21 cellular contexts compared by ENCODE assay signal in the genomic region with DNA sequence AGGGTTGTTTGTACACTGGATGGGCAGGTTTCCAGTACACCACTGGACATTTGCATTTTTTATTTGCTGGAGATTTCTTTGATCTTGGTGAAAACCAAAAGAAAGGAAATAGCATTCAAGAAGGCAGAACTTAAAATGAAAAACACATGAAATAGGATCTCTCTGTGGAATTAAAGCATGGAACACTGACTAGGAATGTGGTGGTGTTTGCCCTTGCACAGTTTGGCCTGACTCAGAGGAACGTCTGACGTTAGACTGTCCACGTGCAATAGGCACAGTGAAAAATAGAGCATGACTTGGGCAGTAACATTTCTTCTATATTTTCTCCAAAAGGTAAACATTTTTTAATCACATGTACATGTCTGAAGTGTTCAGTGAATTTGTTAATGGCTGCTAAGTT.
A peak's percentile ranks its signal among the peaks of the same experiment; 100 is the strongest.
DNase-seq lines count a peak whose midpoint lies in the region; ATAC-seq, FAIRE-seq and TF ChIP-seq lines count a peak whose summit lies in the region.
"Had no signal": no experiment of that assay in that cellular context is flagged by ENCODE, and none has a peak within 500 bp of the region (broad histone marks: within the 10 kb centered on the region; RNA-seq: fewer than 3 reads in every experiment).

No MANE protein-coding gene starts in this region.

- H3K79me2 ChIP-seq in astrocyte (ENCODE audit: insufficient read depth, low read length), result no peaks in the 10 kb centered on the region

- H3K9me3 ChIP-seq in astrocyte (ENCODE audit: insufficient read depth, low read depth, low read length), result no peaks in the 10 kb centered on the region
- H3K9me3 ChIP-seq: adrenal gland, HAP-1, Peyer's patch had no signal

- no peaks in the 10 kb centered on the region for H3K27me3 ChIP-seq in astrocyte (ENCODE audit: insufficient read depth, low read length)
- H3K27me3 ChIP-seq: adrenal gland, dorsolateral prefrontal cortex, Peyer's patch had no signal

- H3K4me1 Mint-ChIP-seq in astrocyte (ENCODE audit: low read depth, unreplicated experiment), result peaks cover 12% of the 10 kb centered on the region
- H3K4me1 Mint-ChIP-seq: activated CD4-positive, alpha-beta memory T cell treated with anti-CD3 and anti-CD28 coated beads, Interleukin-2, amount 10 ng/mL, durations not matched to agents 7 days and 5 days; CD4-positive, CD25-positive, alpha-beta regulatory T cell had no signal

- H2AFZ ChIP-seq in astrocyte (ENCODE audit: low read depth, low read length), result no peak overlapping the region

- no peak overlapping the region for H3K4me2 ChIP-seq in astrocyte (ENCODE audit: low read length)

- H3K4me3 ChIP-seq in astrocyte (ENCODE audit: insufficient read depth, low read depth, low read length) (no peak overlapping the region), fibroblast of the aortic adventitia (ENCODE audit: low read depth, low read length) (no peak overlapping the region)
- H3K4me3 ChIP-seq: adrenal gland, dorsolateral prefrontal cortex, HAP-1, lung, Peyer's patch had no signal

- FAIRE-seq in astrocyte (lab: Jason Lieb, UNC), result no peak

- no peak overlapping the region for H3K27ac ChIP-seq in astrocyte (ENCODE audit: low read depth, low read length)
- H3K27ac ChIP-seq: adrenal gland, dorsolateral prefrontal cortex, Peyer's patch had no signal

- H3K4me1 ChIP-seq in astrocyte (ENCODE audit: insufficient read depth, low read length), result no peaks in the 10 kb centered on the region
- H3K4me1 ChIP-seq: adrenal gland, Peyer's patch had no signal

- no peaks in the 10 kb centered on the region for H3K9me3 Mint-ChIP-seq in astrocyte (ENCODE audit: unreplicated experiment)
- H3K9me3 Mint-ChIP-seq: activated T-helper 1 cell treated with anti-CD3 and anti-CD28 coated beads, Interleukin-12 subunit alpha, Interleukin-12 subunit beta, Interleukin-2, Interleukin-4 antibody, amounts not matched to agents 30 ng/mL and 10 ng/mL and 1 ng/mL, durations not matched to agents 14 hours and 24 hours and 36 hours had no signal

- no peaks in the 10 kb centered on the region for H4K20me1 ChIP-seq in astrocyte (ENCODE audit: insufficient read depth, low read length)

- no peak overlapping the region for H3K27ac Mint-ChIP-seq in astrocyte (ENCODE audit: unreplicated experiment)
- H3K27ac Mint-ChIP-seq: activated CD4-positive, alpha-beta memory T cell treated with anti-CD3 and anti-CD28 coated beads, Interleukin-2, amount 10 ng/mL, durations not matched to agents 7 days and 5 days; activated T-helper 1 cell treated with anti-CD3 and anti-CD28 coated beads, Interleukin-12 subunit alpha, Interleukin-12 subunit beta, Interleukin-2, Interleukin-4 antibody, amounts not matched to agents 30 ng/mL and 10 ng/mL and 1 ng/mL, durations not matched to agents 14 hours and 24 hours and 36 hours; CD4-positive, CD25-positive, alpha-beta regulatory T cell; nephron progenitor cell had no signal

- no peak overlapping the region for H3K4me3 Mint-ChIP-seq in astrocyte (ENCODE audit: unreplicated experiment)
- H3K4me3 Mint-ChIP-seq: activated CD4-positive, alpha-beta memory T cell treated with anti-CD3 and anti-CD28 coated beads, Interleukin-2, amount 10 ng/mL, durations not matched to agents 7 days and 5 days; activated T-helper 1 cell treated with anti-CD3 and anti-CD28 coated beads, Interleukin-12 subunit alpha, Interleukin-12 subunit beta, Interleukin-2, Interleukin-4 antibody, amounts not matched to agents 30 ng/mL and 10 ng/mL and 1 ng/mL, durations not matched to agents 14 hours and 24 hours and 36 hours; CD4-positive, CD25-positive, alpha-beta regulatory T cell; nephron progenitor cell had no signal

- DNase-seq in EL (peak; percentile 30), astrocyte (ENCODE audit: low read depth) (peak; percentile 78), fibroblast of the aortic adventitia (ENCODE audit: low read depth) (peak; percentile 78), sciatic nerve (ENCODE audit: low spot score) (no peak), T1000 (lab: John Stamatoyannopoulos, UW) (no peak), posterior cingulate gyrus (no peak)
- DNase-seq: activated CD4-positive, alpha-beta memory T cell treated with anti-CD3 and anti-CD28 coated beads, Interleukin-2, amount 10 ng/mL, durations not matched to agents 7 days and 5 days; adrenal gland; CD4-positive, CD25-positive, alpha-beta regulatory T cell; DMS79; dorsolateral prefrontal cortex; NCI-H1048; NCI-H2107; NCI-H774; nephron progenitor cell; Peyer's patch; stimulated activated CD4-positive, alpha-beta T cell treated with anti-CD3 and anti-CD28 coated beads, Interleukin-2, amount 100 ng/mL, for 24 hours had no signal

- no peaks in the 10 kb centered on the region for H3K36me3 ChIP-seq in astrocyte (ENCODE audit: insufficient read depth, low read length)
- H3K36me3 ChIP-seq: adrenal gland, HAP-1, Peyer's patch had no signal

- TF ChIP-seq CTCF in astrocyte (IDR thresholded peaks at IDR 0.05; ENCODE audit: insufficient read depth, low read depth, low read length) (no peak), fibroblast of the aortic adventitia (IDR thresholded peaks at IDR 0.05; ENCODE audit: insufficient read depth, low read length) (no peak)

- no peaks in the 10 kb centered on the region for H3K36me3 Mint-ChIP-seq in astrocyte (ENCODE audit: low read depth, unreplicated experiment)
- H3K36me3 Mint-ChIP-seq: CD4-positive, CD25-positive, alpha-beta regulatory T cell had no signal

- intact Hi-C loops in sciatic nerve (cut with DNase I) (no loop called here), posterior cingulate gyrus (cut with DNase I) (no loop called here)

- H3K27me3 Mint-ChIP-seq in astrocyte (ENCODE audit: low read depth, unreplicated experiment), result no peaks in the 10 kb centered on the region
- H3K27me3 Mint-ChIP-seq: activated CD4-positive, alpha-beta memory T cell treated with anti-CD3 and anti-CD28 coated beads, Interleukin-2, amount 10 ng/mL, durations not matched to agents 7 days and 5 days; CD4-positive, CD25-positive, alpha-beta regulatory T cell had no signal

- no peak overlapping the region for H3K9ac ChIP-seq in astrocyte (ENCODE audit: low read length)

- ATAC-seq in sciatic nerve (peak; percentile 93), GM19467 (IDR thresholded peaks at IDR 0.05; ENCODE audit: unreplicated experiment) (no peak)

Comparison
In these comparisons a context has a peak if more than half of its experiments do, and no peak if none do; other contexts are left out.
1. DNase-seq: peak in EL (single experiment), astrocyte (single experiment) and fibroblast of the aortic adventitia (single experiment); none in sciatic nerve (single experiment), T1000 (single experiment) and posterior cingulate gyrus (0 of 10).